Comparison of ENCODE assay signal across 8 cellular contexts in the genomic region with DNA sequence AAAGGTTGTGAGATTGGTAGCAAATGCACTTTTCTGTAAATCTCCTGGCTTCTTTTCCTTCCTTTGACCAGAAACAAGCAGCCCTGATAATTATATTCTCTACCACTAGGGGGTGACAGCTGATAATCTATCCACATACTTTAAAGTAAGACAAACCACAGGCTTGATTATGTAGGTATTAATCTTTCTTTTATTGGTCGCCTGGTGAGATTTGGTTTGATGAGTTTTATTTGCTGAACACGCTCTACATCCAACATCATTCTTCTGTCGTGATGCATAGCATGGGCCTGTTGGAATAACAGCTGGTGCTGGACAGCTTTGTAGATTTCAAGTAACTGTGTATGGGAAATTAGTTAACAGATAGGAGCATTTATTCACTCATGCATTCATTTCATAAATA.
DNase-seq lines count a peak whose midpoint lies in the region; ATAC-seq and TF ChIP-seq lines count a peak whose summit lies in the region.

No MANE protein-coding gene starts in this region.

- H3K9me3 ChIP-seq in Loucy (ENCODE audit: insufficient read depth, low read depth, low read length), result no peaks in the 10 kb centered on the region

- no peaks in the 10 kb centered on the region for H3F3A ChIP-seq in Loucy (ENCODE audit: low read depth)

- H4K20me1 ChIP-seq in Loucy (ENCODE audit: insufficient read depth, low read length, poor library complexity, severe bottlenecking), result no peaks in the 10 kb centered on the region

- DNase-seq in COLO668 (lab: John Stamatoyannopoulos, UW; ENCODE audit: unreplicated experiment) (peak; percentile 5), SW480 (ENCODE audit: low spot score) (peak; percentile 44), fibroblast of pulmonary artery (ENCODE audit: low read depth) (peak; percentile 85), non-pigmented ciliary epithelial cell (ENCODE audit: low read depth) (peak; percentile 50), GDM1 (lab: John Stamatoyannopoulos, UW) (no peak)

- H3K4me2 ChIP-seq in Loucy (ENCODE audit: low read depth, low read length, poor library complexity, severe bottlenecking), result no peak overlapping the region

- no peaks in the 10 kb centered on the region for H3K79me2 ChIP-seq in Loucy (ENCODE audit: insufficient read depth, low read length)

- H3K4me1 ChIP-seq in Loucy (ENCODE audit: insufficient read depth, low read length, poor library complexity, severe bottlenecking), result no peaks in the 10 kb centered on the region

- no peaks in the 10 kb centered on the region for H3K27me3 ChIP-seq in Loucy (ENCODE audit: insufficient read depth, low read length, poor library complexity, severe bottlenecking)

- TF ChIP-seq CTCF in Loucy (conservative IDR thresholded peaks at IDR 0.05; ENCODE audit: low read length) (peak; percentile 96), fibroblast of pulmonary artery (IDR thresholded peaks at IDR 0.05; ENCODE audit: low read length, missing control alignments) (peak; percentile 68)

- H3K9me2 ChIP-seq in Loucy (replicated peaks; ENCODE audit: low read depth, low read length), result no peaks in the 10 kb centered on the region

- H2AFZ ChIP-seq in Loucy (ENCODE audit: low read length), result no peak overlapping the region

- no peak overlapping the region for H3K9ac ChIP-seq in Loucy (ENCODE audit: low read depth, low read length, poor library complexity, severe bottlenecking)

- no peaks in the 10 kb centered on the region for H3K36me3 ChIP-seq in Loucy (ENCODE audit: insufficient read depth, low read length)

- no peak overlapping the region for H3K4me3 ChIP-seq in Loucy (ENCODE audit: low read length, poor library complexity, severe bottlenecking)
- H3K4me3 ChIP-seq in fibroblast of pulmonary artery (replicated peaks; ENCODE audit: low read depth, low read length), result no peak overlapping the region

- ATAC-seq in GM19043 (IDR thresholded peaks at IDR 0.05; ENCODE audit: low read depth, unreplicated experiment), result peak; percentile 43
- ATAC-seq in HG03469 (IDR thresholded peaks at IDR 0.05; ENCODE audit: unreplicated experiment), result no peak
